ENCODE assay signal across 14 cellular contexts in the genomic region with DNA sequence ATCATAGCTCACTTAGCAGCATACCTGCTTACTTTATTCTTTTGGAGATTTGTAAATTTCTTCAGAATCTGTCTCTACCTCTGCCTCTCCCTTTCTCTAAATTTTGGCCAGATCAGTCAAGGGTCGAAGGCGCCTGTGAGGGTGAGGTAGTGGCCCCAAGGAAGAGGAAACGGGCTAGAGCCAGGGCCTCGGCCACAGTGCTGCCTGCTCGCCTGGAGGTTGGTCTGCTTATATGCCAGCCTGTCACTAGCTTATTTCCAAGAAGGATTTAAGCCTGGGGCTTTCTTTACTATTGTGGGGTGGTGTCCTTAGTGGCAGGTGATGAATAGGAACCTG. TPM values are rescaled to one million over a fixed set of nuclear protein-coding genes. Genes with fewer than 3 reads are reported as not detected.
DNase-seq lines count a peak whose midpoint lies in the region; ATAC-seq, FAIRE-seq and TF ChIP-seq lines count a peak whose summit lies in the region.
"Had no signal": no experiment of that assay in that cellular context is flagged by ENCODE, and none has a peak within 500 bp of the region (broad histone marks: within the 10 kb centered on the region; RNA-seq: fewer than 3 reads in every experiment).

No MANE protein-coding gene starts in this region.

- no peak overlapping the region for H4K91ac ChIP-seq in IMR-90 (ENCODE audit: insufficient read depth, low read depth, low read length)

- H3K9me3 ChIP-seq in IMR-90 (ENCODE audit: control insufficient read depth, insufficient read depth, low read length) (no peaks in the 10 kb centered on the region), astrocyte (ENCODE audit: insufficient read depth, low read depth, low read length) (no peaks in the 10 kb centered on the region), prostate gland (no peaks in the 10 kb centered on the region), mucosa of descending colon (no peaks in the 10 kb centered on the region)
- H3K9me3 ChIP-seq: body of pancreas, neutrophil, spleen, vagina had no signal

- H3K4me1 ChIP-seq in IMR-90 (ENCODE audit: control insufficient read depth, insufficient read depth, low read length) (peaks cover 5% of the 10 kb centered on the region), astrocyte (ENCODE audit: insufficient read depth, low read length) (peaks cover 6% of the 10 kb centered on the region), prostate gland (replicated peaks) (peaks cover 7% of the 10 kb centered on the region), mucosa of descending colon (ENCODE audit: low read depth) (peaks cover 21% of the 10 kb centered on the region)

- no peak overlapping the region for H2AFZ ChIP-seq in IMR-90 (replicated peaks; ENCODE audit: low read length, poor library complexity)
- no peak overlapping the region for H2AFZ ChIP-seq in astrocyte (ENCODE audit: low read depth, low read length)
- H2AFZ ChIP-seq: PC-9 had no signal

- in situ Hi-C loops in IMR-90 (cut with MboI; ENCODE audit: low sequenced_read_pairs), result loop anchor here (5.0 kb wide), 1 partner anchor 117 kb away; no protein-coding TSS in a partner anchor

- TF ChIP-seq POLR2A in IMR-90 (IDR thresholded peaks at IDR 0.05; ENCODE audit: low read depth, low read length) (no peak), prostate gland (IDR thresholded peaks at IDR 0.05) (no peak)

- no peak for TF ChIP-seq CTCF in IMR-90 (conservative IDR thresholded peaks at IDR 0.05; ENCODE audit: low read depth, low read length)
- TF ChIP-seq CTCF in astrocyte (IDR thresholded peaks at IDR 0.05; ENCODE audit: insufficient read depth, low read depth, low read length), result no peak
- TF ChIP-seq CTCF in prostate gland (IDR thresholded peaks at IDR 0.05), result no peak
- no peak for TF ChIP-seq CTCF in mucosa of descending colon (IDR thresholded peaks at IDR 0.05)

- intact Hi-C loops in IMR-90 (cut with micrococcal nuclease), result loop anchor here (1.0 to 2.0 kb wide), 3 partner anchors 56 to 117 kb away; partner anchors contain the start of gene CENPS
- intact Hi-C loops in prostate gland (cut with DNase I), result loop anchor here (1.0 kb wide), 1 partner anchor 64 kb away; the partner anchor contains the start of gene CENPS
- intact Hi-C loops in mucosa of descending colon (cut with DNase I, micrococcal nuclease), result loop anchor here in 1 of 2 donors (10.0 kb wide), 1 partner anchor 60 kb away; the partner anchor contains the start of gene CENPS

- H2BK5ac ChIP-seq in IMR-90 (ENCODE audit: low read depth, low read length, poor library complexity, severe bottlenecking), result no peak overlapping the region

- H3K14ac ChIP-seq in IMR-90 (replicated peaks; ENCODE audit: low read depth, low read length), result no peak overlapping the region

- no peak overlapping the region for H2BK120ac ChIP-seq in IMR-90 (ENCODE audit: low read depth, low read length)

- H3K9ac ChIP-seq in IMR-90 (ENCODE audit: low read depth, low read length) (no peak overlapping the region), astrocyte (ENCODE audit: low read length) (no peak overlapping the region)

- H2AK9ac ChIP-seq in IMR-90 (replicated peaks; ENCODE audit: low read depth, low read length, poor library complexity), result peak overlapping the region; percentile 49

- H3K27me3 Mint-ChIP-seq in activated CD8-positive, alpha-beta memory T cell treated with anti-CD3 and anti-CD28 coated beads, Interleukin-2, amount 10 ng/mL, durations not matched to agents 7 days and 5 days, result no peaks in the 10 kb centered on the region
- H3K27me3 Mint-ChIP-seq in astrocyte (ENCODE audit: low read depth, unreplicated experiment), result no peaks in the 10 kb centered on the region

- peak overlapping the region; percentile 97 for H3K27ac Mint-ChIP-seq in activated CD8-positive, alpha-beta memory T cell treated with anti-CD3 and anti-CD28 coated beads, Interleukin-2, amount 10 ng/mL, durations not matched to agents 7 days and 5 days
- H3K27ac Mint-ChIP-seq in astrocyte (ENCODE audit: unreplicated experiment), result peak overlapping the region; percentile 34

- DNase-seq in activated CD8-positive, alpha-beta memory T cell treated with anti-CD3 and anti-CD28 coated beads, Interleukin-2, amount 10 ng/mL, durations not matched to agents 7 days and 5 days, result no peak
- no peak for DNase-seq in activated CD8-positive, alpha-beta memory T cell treated with anti-CD3 and anti-CD28 coated beads, Interleukin-2, amount 50 U/mL, for 48 hours
- DNase-seq in IMR-90 (no peak), astrocyte (ENCODE audit: low read depth) (no peak), prostate gland (ENCODE audit: low spot score) (no peak), mucosa of descending colon (no peak)

- H2AK5ac ChIP-seq in IMR-90 (ENCODE audit: low read depth, low read length), result no peak overlapping the region

- no peak overlapping the region for H3K23ac ChIP-seq in IMR-90 (ENCODE audit: low read depth, low read length)

- dilution Hi-C loops in IMR-90 (cut with HindIII; ENCODE audit: low sequenced_read_pairs, unreplicated experiment), result no loop called here

- H3K36me3 Mint-ChIP-seq in activated CD8-positive, alpha-beta memory T cell treated with anti-CD3 and anti-CD28 coated beads, Interleukin-2, amount 10 ng/mL, durations not matched to agents 7 days and 5 days, result peaks cover 7% of the 10 kb centered on the region
- H3K36me3 Mint-ChIP-seq in astrocyte (ENCODE audit: low read depth, unreplicated experiment), result no peaks in the 10 kb centered on the region

- no peak overlapping the region for H3K4me3 Mint-ChIP-seq in activated CD8-positive, alpha-beta memory T cell treated with anti-CD3 and anti-CD28 coated beads, Interleukin-2, amount 10 ng/mL, durations not matched to agents 7 days and 5 days
- H3K4me3 Mint-ChIP-seq in astrocyte (ENCODE audit: unreplicated experiment), result no peak overlapping the region

- ATAC-seq in activated CD8-positive, alpha-beta memory T cell treated with anti-CD3 and anti-CD28 coated beads, Interleukin-2, amount 10 ng/mL, durations not matched to agents 7 days and 5 days, result no peak
- ATAC-seq in IMR-90 (ENCODE audit: low read depth) (no peak), GM19455 (IDR thresholded peaks at IDR 0.05; ENCODE audit: unreplicated experiment) (no peak), GM18858 (IDR thresholded peaks at IDR 0.05; ENCODE audit: unreplicated experiment) (no peak), mucosa of descending colon (no peak)

- H2BK20ac ChIP-seq in IMR-90 (ENCODE audit: low read depth, low read length), result no peak overlapping the region

- H3K4me3 ChIP-seq in IMR-90 (ENCODE audit: insufficient read depth, low read depth, low read length), result no peak overlapping the region
- no peak overlapping the region for H3K4me3 ChIP-seq in astrocyte (ENCODE audit: insufficient read depth, low read depth, low read length)
- no peak overlapping the region for H3K4me3 ChIP-seq in prostate gland
- no peak overlapping the region for H3K4me3 ChIP-seq in mucosa of descending colon
- H3K4me3 ChIP-seq: body of pancreas, PC-9 had no signal

- no peak overlapping the region for H3K56ac ChIP-seq in IMR-90 (ENCODE audit: extremely low read depth, insufficient read depth, low read length)

- TF ChIP-seq RAD21 in IMR-90 (IDR thresholded peaks at IDR 0.05; ENCODE audit: low read length), result no peak

- peaks cover 42% of the 10 kb centered on the region for H4K20me1 ChIP-seq in IMR-90 (ENCODE audit: insufficient read depth, low read length)
- H4K20me1 ChIP-seq in astrocyte (ENCODE audit: insufficient read depth, low read length), result peaks cover 92% of the 10 kb centered on the region

- H2BK15ac ChIP-seq in IMR-90 (ENCODE audit: low read depth, low read length), result no peak overlapping the region

- no peak overlapping the region for H3K4ac ChIP-seq in IMR-90 (ENCODE audit: low read depth, low read length)

- H3K4me2 ChIP-seq in IMR-90 (ENCODE audit: low read depth, low read length) (no peak overlapping the region), astrocyte (ENCODE audit: low read length) (no peak overlapping the region)
- H3K4me2 ChIP-seq: PC-9 had no signal

- no TSS peak for BruUV-seq in IMR-90 (replicated peaks; lab: Mats Ljungman, UMichigan)

- no peak overlapping the region for H4K5ac ChIP-seq in IMR-90 (ENCODE audit: low read depth, low read length)

- H3K79me1 ChIP-seq in IMR-90 (ENCODE audit: low read depth in 1 of 2, low read length in 2 of 2), result peaks cover 39 to 76% of the 10 kb centered on the region in 2 experiments

- H3K79me2 ChIP-seq in astrocyte (ENCODE audit: insufficient read depth, low read length), result peaks cover 82% of the 10 kb centered on the region

- H3K27me3 ChIP-seq in IMR-90 (ENCODE audit: control insufficient read depth, insufficient read depth, low read length) (no peaks in the 10 kb centered on the region), astrocyte (ENCODE audit: insufficient read depth, low read length) (no peaks in the 10 kb centered on the region), prostate gland (replicated peaks; ENCODE audit: insufficient read depth) (no peaks in the 10 kb centered on the region)
- H3K27me3 ChIP-seq: body of pancreas, neutrophil, spleen, vagina had no signal

- no CpG with 5 or more reads among the region's 5 CpGs for WGBS in IMR-90 (ENCODE audit: extremely low coverage in 2 of 2, insufficient read length in 1 of 2), 2 experiments
- 67% methylated on average over 5 of the region's 5 CpGs for WGBS in prostate gland

- no peak for FAIRE-seq in astrocyte (lab: Jason Lieb, UNC)

- POLR2A ChIA-PET in IMR-90 (lab: Charles Lee; ENCODE audit: unreplicated experiment), result no interaction called here

- H3K27ac ChIP-seq in IMR-90 (ENCODE audit: insufficient read depth, low read length) (no peak overlapping the region), astrocyte (ENCODE audit: low read depth, low read length) (no peak overlapping the region), prostate gland (peak overlapping the region; percentile 86 to 90)
- H3K27ac ChIP-seq: PC-9 had no signal

- H3K36me3 ChIP-seq in IMR-90 (ENCODE audit: control insufficient read depth, insufficient read depth, low read length) (peaks cover 3% of the 10 kb centered on the region; the same call in 1 of the 2 replicates), astrocyte (ENCODE audit: insufficient read depth, low read length) (peaks cover 3% of the 10 kb centered on the region), prostate gland (no peaks in the 10 kb centered on the region), mucosa of descending colon (ENCODE audit: low read depth) (no peaks in the 10 kb centered on the region)
- H3K36me3 ChIP-seq: neutrophil, vagina had no signal

- no peak overlapping the region for H3K18ac ChIP-seq in IMR-90 (ENCODE audit: low read depth, low read length)

- no peaks in the 10 kb centered on the region for H3K9me3 Mint-ChIP-seq in activated CD8-positive, alpha-beta memory T cell treated with anti-CD3 and anti-CD28 coated beads, Interleukin-2, amount 10 ng/mL, durations not matched to agents 7 days and 5 days (ENCODE audit: low read depth)
- H3K9me3 Mint-ChIP-seq in astrocyte (ENCODE audit: unreplicated experiment), result no peaks in the 10 kb centered on the region

- CTCF ChIA-PET in activated CD8-positive, alpha-beta memory T cell treated with anti-CD3 and anti-CD28 coated beads, Interleukin-2, amount 10 ng/mL, durations not matched to agents 7 days and 5 days (lab: Charles Lee), result interaction anchor here (0.6 to 10.9 kb wide), 36 partner anchors 8 to 905 kb away, joined by 3 to 235 read pairs (median 5); partner anchors contain the start of genes CENPS, CORT, DFFA and KIF1B
- CTCF ChIA-PET in IMR-90 (lab: Yijun Ruan, JAX), result interaction anchor here (0.6 to 4.2 kb wide), 17 partner anchors 8 to 474 kb away, joined by 3 to 22 read pairs (median 4); no protein-coding TSS in a partner anchor

- H3K4me1 Mint-ChIP-seq in activated CD8-positive, alpha-beta memory T cell treated with anti-CD3 and anti-CD28 coated beads, Interleukin-2, amount 10 ng/mL, durations not matched to agents 7 days and 5 days, result peaks cover 54% of the 10 kb centered on the region
- peaks cover 19% of the 10 kb centered on the region for H3K4me1 Mint-ChIP-seq in astrocyte (ENCODE audit: low read depth, unreplicated experiment)

- H4K8ac ChIP-seq in IMR-90 (ENCODE audit: low read depth in 2 of 2, low read length in 2 of 2), result no peak overlapping the region

- peaks cover 4% of the 10 kb centered on the region for H3K9me1 ChIP-seq in IMR-90 (ENCODE audit: insufficient read depth, low read length)

RNA-seq across cellular contexts. Expression of gene PEX14, which starts 19.6 kb away (rescaled TPM):
- total RNA-seq in activated CD8-positive, alpha-beta memory T cell treated with anti-CD3 and anti-CD28 coated beads, Interleukin-2, amount 10 ng/mL, durations not matched to agents 7 days and 5 days, result 10 to 100 TPM; 24.4 to 27.5 TPM
- total RNA-seq in IMR-90 (2012; rRNA removed), result 8.9 and 9.5 TPM in 2 replicates
- 22.0 and 22.5 TPM in 2 replicates for polyA plus RNA-seq in IMR-90 (2012; rRNA removed)
- polyA plus RNA-seq in IMR-90 (2012; cell fraction: cytosol; rRNA removed), result 16.8 and 24.0 TPM in 2 replicates
- polyA plus RNA-seq in IMR-90 (2012; cell fraction: nucleus; rRNA removed; ENCODE audit: low replicate concordance), result 21.7 and 28.9 TPM in 2 replicates
- 23.1 and 23.3 TPM in 2 replicates for total RNA-seq in astrocyte
- total RNA-seq in prostate gland, result 10 to 100 TPM; 26.1 to 34.7 TPM
- 10 to 100 TPM; 18.9 to 23.8 (median 21.3) TPM for total RNA-seq in mucosa of descending colon

RNA-seq across cellular contexts. Expression of gene DFFA, which starts 22.1 kb away (rescaled TPM):
- total RNA-seq in activated CD8-positive, alpha-beta memory T cell treated with anti-CD3 and anti-CD28 coated beads, Interleukin-2, amount 10 ng/mL, durations not matched to agents 7 days and 5 days, result 10 to 100 TPM; 40.9 to 45.1 TPM
- total RNA-seq in IMR-90 (2012; rRNA removed) (56.1 and 62.6 TPM in 2 replicates), astrocyte (47.4 and 58.2 TPM in 2 replicates), prostate gland (10 to 100 TPM; 24.8 to 35.5 TPM), mucosa of descending colon (10 to 100 TPM; 20.9 to 34.0 (median 21.9) TPM)
- 25.3 and 28.1 TPM in 2 replicates for polyA plus RNA-seq in IMR-90 (2012; rRNA removed)
- 15.5 and 19.7 TPM in 2 replicates for polyA plus RNA-seq in IMR-90 (2012; cell fraction: cytosol; rRNA removed)
- polyA plus RNA-seq in IMR-90 (2012; cell fraction: nucleus; rRNA removed; ENCODE audit: low replicate concordance), result 8.5 and 12.8 TPM in 2 replicates

RNA-seq across cellular contexts. Expression of gene CORT, which starts 44.6 kb away (rescaled TPM):
- total RNA-seq in activated CD8-positive, alpha-beta memory T cell treated with anti-CD3 and anti-CD28 coated beads, Interleukin-2, amount 10 ng/mL, durations not matched to agents 7 days and 5 days, result under 1 TPM in 1 of 2 experiments, not detected in 1; 0.73 TPM
- total RNA-seq in IMR-90 (2012; rRNA removed) (not detected in 2 replicates), astrocyte (0.23 and 0.29 TPM in 2 replicates), prostate gland (1 to 10 TPM; 1.1 to 1.4 TPM), mucosa of descending colon (under 1 TPM in 2 of 3 donors, not detected in 1; 0.32 to 0.43 TPM)
- 0.10 and 0.13 TPM in 2 replicates for polyA plus RNA-seq in IMR-90 (2012; rRNA removed)
- polyA plus RNA-seq in IMR-90 (2012; cell fraction: cytosol; rRNA removed), result 0.03 and 0.05 TPM in 2 replicates
- polyA plus RNA-seq in IMR-90 (2012; cell fraction: nucleus; rRNA removed; ENCODE audit: low replicate concordance), result 0.22 and 0.26 TPM in 2 replicates
- total RNA-seq: body of pancreas, left lobe of liver, vagina had no signal

Comparison
In these comparisons a context has a peak if more than half of its experiments do, and no peak if none do; other contexts are left out.
1. H3K27ac ChIP-seq: peak in prostate gland (2 of 2); none in IMR-90 (single experiment) and astrocyte (single experiment).